8 cellular contexts compared by ENCODE assay signal in genomic region chr1:207619833-207620572, GRCh38. TPM values are rescaled to one million over a fixed set of nuclear protein-coding genes. Genes with fewer than 3 reads are reported as not detected.
DNase-seq lines count a peak whose midpoint lies in the region; ATAC-seq and TF ChIP-seq lines count a peak whose summit lies in the region.

No MANE protein-coding gene starts in this region.

- WGBS in esophagus squamous epithelium, 2 donors: 50 to 52% methylated on average over 7 of the region's 7 CpGs

- TF ChIP-seq POLR2A in esophagus squamous epithelium (IDR thresholded peaks at IDR 0.05): no peak

- H3K27me3 ChIP-seq in esophagus squamous epithelium: no peaks in the 10 kb centered on the region

- peak; percentile 72 for TF ChIP-seq CTCF in GM12875 (IDR thresholded peaks at IDR 0.05; ENCODE audit: borderline replicate concordance, insufficient read depth, low read depth, low read length)
- TF ChIP-seq CTCF in esophagus squamous epithelium (IDR thresholded peaks at IDR 0.05): peak in 5 of 6 experiments; percentile 46 to 66 (median 58)
- peak; percentile 78 for TF ChIP-seq CTCF in natural killer cell (IDR thresholded peaks at IDR 0.05)

- peaks cover 13 to 32% of the 10 kb centered on the region in 2 donors for H3K27me3 Mint-ChIP-seq in natural killer cell (ENCODE audit: low read depth in 2 of 2)

- no peak overlapping the region for H3K4me3 Mint-ChIP-seq in natural killer cell

- no peaks in the 10 kb centered on the region for H3K9me3 Mint-ChIP-seq in natural killer cell

- DNase-seq in AML-193 (lab: John Stamatoyannopoulos, UW) (peak; percentile 62 to 65), MV-4-11 (lab: John Stamatoyannopoulos, UW) (peak; percentile 44), SKM-1 (lab: John Stamatoyannopoulos, UW; ENCODE audit: unreplicated experiment) (peak; percentile 83), esophagus squamous epithelium (lab: John Stamatoyannopoulos, UW) (no peak), natural killer cell (no peak)

- no peaks in the 10 kb centered on the region for H3K36me3 ChIP-seq in esophagus squamous epithelium

- no peak overlapping the region for H3K4me3 ChIP-seq in GM12875 (ENCODE audit: low read depth, low read length)
- H3K4me3 ChIP-seq in esophagus squamous epithelium: no peak overlapping the region

- no peaks in the 10 kb centered on the region for H3K36me3 Mint-ChIP-seq in natural killer cell

- peak; percentile 91 for ATAC-seq in HG02642 (IDR thresholded peaks at IDR 0.05; ENCODE audit: poor library complexity, unreplicated experiment)
- ATAC-seq in natural killer cell: peak; percentile 80 to 95 (median 86)
- no peak for ATAC-seq in HG02571 (IDR thresholded peaks at IDR 0.05; ENCODE audit: unreplicated experiment)

- no peaks in the 10 kb centered on the region for H3K9me3 ChIP-seq in esophagus squamous epithelium

- H3K4me1 Mint-ChIP-seq in natural killer cell: no peaks in the 10 kb centered on the region

- H3K4me1 ChIP-seq in esophagus squamous epithelium: no peaks in the 10 kb centered on the region

- no peak overlapping the region for H3K27ac ChIP-seq in esophagus squamous epithelium

- H3K27ac Mint-ChIP-seq in natural killer cell: no peak overlapping the region

- intact Hi-C loops in esophagus squamous epithelium (cut with DNase I): no loop called here
- intact Hi-C loops in natural killer cell (cut with micrococcal nuclease): no loop called here

RNA-seq across cellular contexts. Expression of gene CR1L, which starts 24.9 kb away (rescaled TPM):
- not detected for total RNA-seq in esophagus squamous epithelium
- total RNA-seq in natural killer cell: under 1 TPM in 1 of 3 donors, not detected in 2; 0.98 TPM

Comparison
In these comparisons a context has a peak if more than half of its experiments do, and no peak if none do; other contexts are left out.
1. DNase-seq: peak in AML-193 (2 of 2), MV-4-11 (single experiment) and SKM-1 (single experiment); none in esophagus squamous epithelium (single experiment) and natural killer cell (single experiment).
2. Peak in every context shown above with its lines, with median percentiles within 50 percentile points of each other: CTCF ChIP-seq.